In the genomic region with DNA sequence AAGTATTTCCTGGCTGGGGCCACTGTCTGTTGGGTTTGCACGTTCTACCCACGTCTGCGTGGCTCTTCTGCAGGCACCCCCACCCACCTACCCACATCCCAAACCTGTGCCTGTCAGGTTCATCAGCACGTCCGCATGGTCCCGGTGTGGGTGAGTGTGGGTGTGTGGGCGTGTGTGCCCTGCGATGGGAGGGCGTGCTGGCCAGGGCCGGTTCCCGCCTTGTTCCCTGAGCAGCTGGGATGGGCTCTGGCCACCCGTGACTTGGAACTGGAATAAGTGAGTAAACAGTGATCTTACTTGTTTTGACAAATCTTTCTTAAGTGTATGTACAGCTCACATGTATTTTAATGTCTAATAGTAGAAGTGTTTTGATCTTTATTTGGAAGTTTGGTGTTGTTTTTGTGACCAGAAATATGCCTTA, we compare ENCODE assay signal across 10 cellular contexts. TPM values are rescaled to one million over a fixed set of nuclear protein-coding genes. Genes with fewer than 3 reads are reported as not detected.
DNase-seq lines count a peak whose midpoint lies in the region; ATAC-seq, FAIRE-seq and TF ChIP-seq lines count a peak whose summit lies in the region.
"Had no signal": no experiment of that assay in that cellular context is flagged by ENCODE, and none has a peak within 500 bp of the region (broad histone marks: within the 10 kb centered on the region; RNA-seq: fewer than 3 reads in every experiment).

No MANE protein-coding gene starts in this region.

- peak overlapping the region; percentile 96 for H2BK5ac ChIP-seq in IMR-90 (ENCODE audit: low read depth, low read length, poor library complexity, severe bottlenecking)

- peak overlapping the region; percentile 55 for H4K5ac ChIP-seq in IMR-90 (ENCODE audit: low read depth, low read length)

- in situ Hi-C loops in IMR-90 (cut with MboI; ENCODE audit: low sequenced_read_pairs) = no loop called here
- in situ Hi-C loops in brain microvascular endothelial cell (cut with HindIII; ENCODE audit: low pct_ligation_motif_present, low sequenced_read_pairs) = no loop called here

- CTCF ChIA-PET in IMR-90 (lab: Yijun Ruan, JAX) = no interaction called here

- peak overlapping the region; percentile 99 for H3K4ac ChIP-seq in IMR-90 (ENCODE audit: low read depth, low read length)

- H3K18ac ChIP-seq in IMR-90 (ENCODE audit: low read depth, low read length) = peak overlapping the region; percentile 86

- no peak for TF ChIP-seq CTCF in IMR-90 (conservative IDR thresholded peaks at IDR 0.05; ENCODE audit: low read depth, low read length)
- no peak for TF ChIP-seq CTCF in brain microvascular endothelial cell (IDR thresholded peaks at IDR 0.05; ENCODE audit: low read depth, low read length, missing control alignments)
- TF ChIP-seq CTCF in lower leg skin (IDR thresholded peaks at IDR 0.05) = no peak
- no peak for TF ChIP-seq CTCF in D721Med (IDR thresholded peaks at IDR 0.05; ENCODE audit: insufficient read depth, missing control alignments)

- POLR2A ChIA-PET in IMR-90 (lab: Charles Lee; ENCODE audit: unreplicated experiment) = interaction anchor here (0.6 kb wide), 1 partner anchor 83 kb away, joined by 3 read pairs; no protein-coding TSS in a partner anchor

- peak overlapping the region; percentile 22 to 93; a peak in 3 of 4 replicates for H4K8ac ChIP-seq in IMR-90 (ENCODE audit: low read depth in 2 of 2, low read length in 2 of 2)

- BruUV-seq in IMR-90 (replicated peaks; lab: Mats Ljungman, UMichigan) = no TSS peak

- H3K27me3 ChIP-seq in IMR-90 (ENCODE audit: control insufficient read depth, insufficient read depth, low read length) = no peaks in the 10 kb centered on the region
- H3K27me3 ChIP-seq in brain microvascular endothelial cell (replicated peaks) = no peaks in the 10 kb centered on the region

- H3K9ac ChIP-seq in IMR-90 (ENCODE audit: low read depth, low read length) = peak overlapping the region; percentile 1; the same call in 1 of the 2 replicates

- H2AFZ ChIP-seq in IMR-90 (replicated peaks; ENCODE audit: low read length, poor library complexity) = peak overlapping the region; percentile 76

- peaks cover 66% of the 10 kb centered on the region for H3K4me1 Mint-ChIP-seq in stimulated activated naive CD8-positive, alpha-beta T cell treated with anti-CD3 and anti-CD28 coated beads, Interleukin-15, Interleukin-2, amounts not matched to agents 100 ng/mL and 50 ng/mL, for 24 hours (ENCODE audit: low read depth)

- H2AK9ac ChIP-seq in IMR-90 (replicated peaks; ENCODE audit: low read depth, low read length, poor library complexity) = peak overlapping the region; percentile 92

- H2AK5ac ChIP-seq in IMR-90 (ENCODE audit: low read depth, low read length) = peak overlapping the region; percentile 99

- H3K14ac ChIP-seq in IMR-90 (replicated peaks; ENCODE audit: low read depth, low read length) = peak overlapping the region; percentile 59; the same call in 1 of the 2 replicates

- H3K4me2 ChIP-seq in IMR-90 (ENCODE audit: low read depth, low read length) = peak overlapping the region; percentile 47

- H4K20me1 ChIP-seq in IMR-90 (ENCODE audit: insufficient read depth, low read length) = peaks cover 6% of the 10 kb centered on the region; the same call in 1 of the 2 replicates

- peaks cover 53% of the 10 kb centered on the region for H3K4me1 ChIP-seq in IMR-90 (ENCODE audit: control insufficient read depth, insufficient read depth, low read length)

- H3K4me3 Mint-ChIP-seq in stimulated activated naive CD8-positive, alpha-beta T cell treated with anti-CD3 and anti-CD28 coated beads, Interleukin-15, Interleukin-2, amounts not matched to agents 100 ng/mL and 50 ng/mL, for 24 hours = no peak overlapping the region

- H3K56ac ChIP-seq in IMR-90 (ENCODE audit: extremely low read depth, insufficient read depth, low read length) = 0 out of 2 replicates have a peak overlapping the region, but pooled peaks have one; percentile 54

- DNase-seq in IMR-90 (peak; percentile 63), brain microvascular endothelial cell (no peak), lower leg skin (ENCODE audit: low spot score in 2 of 2) (peak; percentile 84 to 95), T1000 (lab: John Stamatoyannopoulos, UW) (no peak), D721Med (ENCODE audit: insufficient read length, low spot score) (no peak)
- DNase-seq: NCI-H774, nucleus accumbens had no signal

- dilution Hi-C loops in IMR-90 (cut with HindIII; ENCODE audit: low sequenced_read_pairs, unreplicated experiment) = no loop called here

- H2BK120ac ChIP-seq in IMR-90 (ENCODE audit: low read depth, low read length) = peak overlapping the region; percentile 96

- no peak for FAIRE-seq in D721Med (lab: Jason Lieb, UNC)

- no peaks in the 10 kb centered on the region for H3K9me3 Mint-ChIP-seq in stimulated activated naive CD8-positive, alpha-beta T cell treated with anti-CD3 and anti-CD28 coated beads, Interleukin-15, Interleukin-2, amounts not matched to agents 100 ng/mL and 50 ng/mL, for 24 hours

- no peak overlapping the region for H2BK20ac ChIP-seq in IMR-90 (ENCODE audit: low read depth, low read length)

- H3K27me3 Mint-ChIP-seq in stimulated activated naive CD8-positive, alpha-beta T cell treated with anti-CD3 and anti-CD28 coated beads, Interleukin-15, Interleukin-2, amounts not matched to agents 100 ng/mL and 50 ng/mL, for 24 hours = no peaks in the 10 kb centered on the region

- H3K27ac ChIP-seq in IMR-90 (ENCODE audit: insufficient read depth, low read length) (peak overlapping the region; percentile 98), brain microvascular endothelial cell (peak overlapping the region; percentile 60)

- ATAC-seq in IMR-90 (ENCODE audit: low read depth) = peak; percentile 51
- ATAC-seq in HG02588 (IDR thresholded peaks at IDR 0.05; ENCODE audit: unreplicated experiment) = no peak
- no peak for ATAC-seq in HG03378 (IDR thresholded peaks at IDR 0.05; ENCODE audit: unreplicated experiment)

- peaks cover 65% of the 10 kb centered on the region for H3K9me1 ChIP-seq in IMR-90 (ENCODE audit: insufficient read depth, low read length)

- no CpG with 5 or more reads among the region's 12 CpGs for WGBS in IMR-90 (ENCODE audit: extremely low coverage in 2 of 2, insufficient read length in 1 of 2), 2 experiments
- 27 to 32% methylated on average over 12 of the region's 12 CpGs for WGBS in lower leg skin, 2 donors

- TF ChIP-seq POLR2A in IMR-90 (IDR thresholded peaks at IDR 0.05; ENCODE audit: low read depth, low read length) = no peak
- no peak for TF ChIP-seq POLR2A in lower leg skin (IDR thresholded peaks at IDR 0.05)

- peaks cover 4% of the 10 kb centered on the region for H3K36me3 ChIP-seq in IMR-90 (ENCODE audit: control insufficient read depth, insufficient read depth, low read length)
- peaks cover 9% of the 10 kb centered on the region for H3K36me3 ChIP-seq in brain microvascular endothelial cell (replicated peaks)

- peak overlapping the region; percentile 67 for H3K27ac Mint-ChIP-seq in stimulated activated naive CD8-positive, alpha-beta T cell treated with anti-CD3 and anti-CD28 coated beads, Interleukin-15, Interleukin-2, amounts not matched to agents 100 ng/mL and 50 ng/mL, for 24 hours

- peak overlapping the region; percentile 96 for H4K91ac ChIP-seq in IMR-90 (ENCODE audit: insufficient read depth, low read depth, low read length)

- H2BK15ac ChIP-seq in IMR-90 (ENCODE audit: low read depth, low read length) = peak overlapping the region; percentile 95; the same call in 2 of the 3 replicates

- H3K9me3 ChIP-seq in IMR-90 (ENCODE audit: control insufficient read depth, insufficient read depth, low read length) = no peaks in the 10 kb centered on the region

- no peak for TF ChIP-seq RAD21 in IMR-90 (IDR thresholded peaks at IDR 0.05; ENCODE audit: low read length)

- peak overlapping the region; percentile 60 for H3K23ac ChIP-seq in IMR-90 (ENCODE audit: low read depth, low read length)

- peaks cover 28 to 89% of the 10 kb centered on the region in 2 experiments for H3K79me1 ChIP-seq in IMR-90 (ENCODE audit: low read depth in 1 of 2, low read length in 2 of 2)

- no peaks in the 10 kb centered on the region for H3K36me3 Mint-ChIP-seq in stimulated activated naive CD8-positive, alpha-beta T cell treated with anti-CD3 and anti-CD28 coated beads, Interleukin-15, Interleukin-2, amounts not matched to agents 100 ng/mL and 50 ng/mL, for 24 hours (ENCODE audit: low read depth)

- H3K4me3 ChIP-seq in IMR-90 (ENCODE audit: insufficient read depth, low read depth, low read length) (no peak overlapping the region), brain microvascular endothelial cell (ENCODE audit: low read depth, low read length) (no peak overlapping the region), lower leg skin (ENCODE audit: low read depth, poor library complexity, severe bottlenecking) (no peak overlapping the region)

- intact Hi-C loops in IMR-90 (cut with micrococcal nuclease) = loop anchor here (5.0 kb wide), 1 partner anchor 48 kb away; no protein-coding TSS in a partner anchor
- intact Hi-C loops in lower leg skin (cut with DNase I; ENCODE audit: low total_unique reads) = no loop called here

TF ChIP-seq in IMR-90, 13 proteins besides CTCF, POLR2A, EP300 and RAD21:
- peak; percentile 82 for TF ChIP-seq BHLHE40 (IDR thresholded peaks at IDR 0.05; ENCODE audit: low read depth, low read length)
- TF ChIP-seq MAFK (IDR thresholded peaks at IDR 0.05; ENCODE audit: low read depth, low read length) = no peak

RNA-seq across cellular contexts. Expression of a gene that starts 20.4 kb away (rescaled TPM):
- total RNA-seq in IMR-90 (2012; rRNA removed) = 124 and 134 TPM in 2 replicates
- 185 and 192 TPM in 2 replicates for polyA plus RNA-seq in IMR-90 (2012; rRNA removed)
- polyA plus RNA-seq in IMR-90 (2012; cell fraction: cytosol; rRNA removed) = 59.2 and 179 TPM in 2 replicates
- polyA plus RNA-seq in IMR-90 (2012; cell fraction: nucleus; rRNA removed; ENCODE audit: low replicate concordance) = 128 and 132 TPM in 2 replicates
- total RNA-seq in lower leg skin = 100 to 1,000 TPM in 1 of 4 donors, 10 to 100 TPM in 3; 62.9 to 114 (median 82.6) TPM

Comparison
In these comparisons a context has a peak if more than half of its experiments do, and no peak if none do; other contexts are left out.
1. DNase-seq: peak in IMR-90 (single experiment) and lower leg skin (2 of 2); none in brain microvascular endothelial cell (single experiment), T1000 (single experiment) and D721Med (single experiment).